Comparison of ENCODE assay signal across 17 cellular contexts in genomic region chr6:10382728-10383127, GRCh38. TPM values are rescaled to one million over a fixed set of nuclear protein-coding genes. Genes with fewer than 3 reads are reported as not detected.
DNase-seq lines count a peak whose midpoint lies in the region; ATAC-seq and TF ChIP-seq lines count a peak whose summit lies in the region.
"Had no signal": no experiment of that assay in that cellular context is flagged by ENCODE, and none has a peak within 500 bp of the region (broad histone marks: within the 10 kb centered on the region; RNA-seq: fewer than 3 reads in every experiment).

No MANE protein-coding gene starts in this region.

- peak overlapping the region in 4 of 7 donors; percentile 34 to 54 (median 36) for H3K4me3 Mint-ChIP-seq in CD8-positive, alpha-beta memory T cell
- H3K4me3 Mint-ChIP-seq in activated T-helper 1 cell treated with anti-CD3 and anti-CD28 coated beads, Interleukin-12 subunit alpha, Interleukin-12 subunit beta, Interleukin-2, Interleukin-4 antibody, amounts not matched to agents 30 ng/mL and 10 ng/mL and 1 ng/mL, durations not matched to agents 14 hours and 24 hours and 36 hours = no peak overlapping the region
- H3K4me3 Mint-ChIP-seq in naive B cell = peak overlapping the region in 5 of 8 donors; percentile 9 to 73 (median 61)
- peak overlapping the region in 1 of 2 donors; percentile 70 for H3K4me3 Mint-ChIP-seq in CD14-positive monocyte
- H3K4me3 Mint-ChIP-seq: central memory CD8-positive, alpha-beta T cell had no signal

- CTCF ChIA-PET in CD8-positive, alpha-beta memory T cell (lab: Charles Lee) = no interaction called here

- peaks cover 55% of the 10 kb centered on the region for H3K27me3 ChIP-seq in CD8-positive, alpha-beta memory T cell (ENCODE audit: insufficient read depth, low read length, poor library complexity, severe bottlenecking)

- no peaks in the 10 kb centered on the region for H3K36me3 ChIP-seq in CD8-positive, alpha-beta memory T cell (ENCODE audit: insufficient read depth, low read length)
- H3K36me3 ChIP-seq: left ventricle myocardium inferior had no signal

- intact Hi-C loops in activated T-helper 1 cell treated with anti-CD3 and anti-CD28 coated beads, Interleukin-12 subunit alpha, Interleukin-12 subunit beta, Interleukin-2, Interleukin-4 antibody, amounts not matched to agents 30 ng/mL and 10 ng/mL and 1 ng/mL, durations not matched to agents 14 hours and 24 hours and 36 hours (cut with micrococcal nuclease) = no loop called here
- intact Hi-C loops in CD14-positive monocyte (cut with micrococcal nuclease) = no loop called here

- H3K27ac ChIP-seq in CD8-positive, alpha-beta memory T cell (ENCODE audit: low read depth, low read length) = no peak overlapping the region
- H3K27ac ChIP-seq: C4-2B, HL-60, left ventricle myocardium inferior, psoas muscle had no signal

- no peak overlapping the region for H3K4me3 ChIP-seq in CD8-positive, alpha-beta memory T cell (ENCODE audit: low read length)

- H3K9me3 Mint-ChIP-seq in CD8-positive, alpha-beta memory T cell = peaks cover 0 to 39% (median 37%) of the 10 kb centered on the region in 5 donors
- H3K9me3 Mint-ChIP-seq in activated T-helper 1 cell treated with anti-CD3 and anti-CD28 coated beads, Interleukin-12 subunit alpha, Interleukin-12 subunit beta, Interleukin-2, Interleukin-4 antibody, amounts not matched to agents 30 ng/mL and 10 ng/mL and 1 ng/mL, durations not matched to agents 14 hours and 24 hours and 36 hours = peaks cover 4% of the 10 kb centered on the region
- H3K9me3 Mint-ChIP-seq in naive B cell (peaks cover 0 to 39% (median 20%) of the 10 kb centered on the region in 7 donors), CD14-positive monocyte (peaks cover 2 to 55% (median 39%) of the 10 kb centered on the region in 7 donors)

- TF ChIP-seq CTCF in CD14-positive monocyte (IDR thresholded peaks at IDR 0.05) = no peak

- peaks cover 80 to 82% of the 10 kb centered on the region in 2 donors for H3K27me3 Mint-ChIP-seq in CD8-positive, alpha-beta memory T cell
- H3K27me3 Mint-ChIP-seq in activated T-helper 1 cell treated with anti-CD3 and anti-CD28 coated beads, Interleukin-12 subunit alpha, Interleukin-12 subunit beta, Interleukin-2, Interleukin-4 antibody, amounts not matched to agents 30 ng/mL and 10 ng/mL and 1 ng/mL, durations not matched to agents 14 hours and 24 hours and 36 hours (ENCODE audit: insufficient read depth) = peaks cover 57% of the 10 kb centered on the region
- peaks cover 68 to 87% (median 76%) of the 10 kb centered on the region in 3 donors for H3K27me3 Mint-ChIP-seq in naive B cell
- peaks cover 84 to 91% (median 85%) of the 10 kb centered on the region in 3 donors for H3K27me3 Mint-ChIP-seq in CD14-positive monocyte (ENCODE audit: low read depth in 3 of 3)

- H3K36me3 Mint-ChIP-seq in CD8-positive, alpha-beta memory T cell = peaks cover 0 to 3% (median 0%) of the 10 kb centered on the region in 3 donors
- peaks cover 3% of the 10 kb centered on the region for H3K36me3 Mint-ChIP-seq in activated T-helper 1 cell treated with anti-CD3 and anti-CD28 coated beads, Interleukin-12 subunit alpha, Interleukin-12 subunit beta, Interleukin-2, Interleukin-4 antibody, amounts not matched to agents 30 ng/mL and 10 ng/mL and 1 ng/mL, durations not matched to agents 14 hours and 24 hours and 36 hours (ENCODE audit: low read depth)
- H3K36me3 Mint-ChIP-seq in naive B cell (peaks cover 8 to 14% of the 10 kb centered on the region in 2 donors), CD14-positive monocyte (peaks cover 0 to 6% of the 10 kb centered on the region in 2 donors)

- DNase-seq in NCI-H526 (lab: John Stamatoyannopoulos, UW) (peak; percentile 35 to 54), NCI-H526 treated with DMSO at 0.1 percent for 48 hours (lab: John Stamatoyannopoulos, UW) (no peak), naive B cell (no peak), NK-92 (lab: John Stamatoyannopoulos, UW; ENCODE audit: unreplicated experiment) (no peak), CD14-positive monocyte (ENCODE audit: low spot score) (no peak)
- DNase-seq in CD8-positive, alpha-beta memory T cell = no peak
- DNase-seq in activated T-helper 1 cell treated with anti-CD3 and anti-CD28 coated beads, Interleukin-12 subunit alpha, Interleukin-12 subunit beta, Interleukin-2, Interleukin-4 antibody, amounts not matched to agents 30 ng/mL and 10 ng/mL and 1 ng/mL, durations not matched to agents 14 hours and 24 hours and 36 hours (ENCODE audit: low spot score) = no peak
- DNase-seq: activated CD4-positive, alpha-beta T cell treated with anti-CD3 and anti-CD28 coated beads for 1 hour; activated T-cell treated with anti-CD3 and anti-CD28 coated beads for 4 hours; effector memory CD8-positive, alpha-beta T cell; left ventricle myocardium inferior; stimulated activated naive CD8-positive, alpha-beta T cell treated with anti-CD3 and anti-CD28 coated beads, Interleukin-15, Interleukin-2, amounts not matched to agents 100 U/mL and 50 U/mL, for 24 hours had no signal

- no peaks in the 10 kb centered on the region for H3K9me3 ChIP-seq in CD8-positive, alpha-beta memory T cell (ENCODE audit: low read length)
- H3K9me3 ChIP-seq: left ventricle myocardium inferior, psoas muscle had no signal

- no peaks in the 10 kb centered on the region for H3K4me1 ChIP-seq in CD8-positive, alpha-beta memory T cell (ENCODE audit: insufficient read depth, low read length)
- H3K4me1 ChIP-seq: psoas muscle had no signal

- H3K27ac Mint-ChIP-seq in CD8-positive, alpha-beta memory T cell = peak overlapping the region in 1 of 8 donors; percentile 12
- H3K27ac Mint-ChIP-seq in activated T-helper 1 cell treated with anti-CD3 and anti-CD28 coated beads, Interleukin-12 subunit alpha, Interleukin-12 subunit beta, Interleukin-2, Interleukin-4 antibody, amounts not matched to agents 30 ng/mL and 10 ng/mL and 1 ng/mL, durations not matched to agents 14 hours and 24 hours and 36 hours = peak overlapping the region; percentile 53
- H3K27ac Mint-ChIP-seq in naive B cell (peak overlapping the region in 4 of 6 donors; percentile 63 to 91 (median 78)), CD14-positive monocyte (no peak overlapping the region)
- H3K27ac Mint-ChIP-seq: effector memory CD8-positive, alpha-beta T cell had no signal

- POLR2A ChIA-PET in CD8-positive, alpha-beta memory T cell (lab: Charles Lee) = no interaction called here

- ATAC-seq in naive B cell (ENCODE audit: low read depth in 2 of 2) (no peak), GM19455 (IDR thresholded peaks at IDR 0.05; ENCODE audit: unreplicated experiment) (no peak)
- ATAC-seq: effector memory CD8-positive, alpha-beta T cell; stimulated activated naive CD8-positive, alpha-beta T cell treated with anti-CD3 and anti-CD28 coated beads, Interleukin-15, Interleukin-2, amounts not matched to agents 100 U/mL and 50 U/mL, for 24 hours had no signal

- H3K4me1 Mint-ChIP-seq in CD8-positive, alpha-beta memory T cell = peaks cover 8 to 16% (median 13%) of the 10 kb centered on the region in 3 donors
- peaks cover 7% of the 10 kb centered on the region for H3K4me1 Mint-ChIP-seq in activated T-helper 1 cell treated with anti-CD3 and anti-CD28 coated beads, Interleukin-12 subunit alpha, Interleukin-12 subunit beta, Interleukin-2, Interleukin-4 antibody, amounts not matched to agents 30 ng/mL and 10 ng/mL and 1 ng/mL, durations not matched to agents 14 hours and 24 hours and 36 hours (ENCODE audit: low read depth)
- peaks cover 5 to 12% (median 8%) of the 10 kb centered on the region in 3 donors for H3K4me1 Mint-ChIP-seq in naive B cell
- peaks cover 14% of the 10 kb centered on the region for H3K4me1 Mint-ChIP-seq in CD14-positive monocyte

RNA-seq across cellular contexts. Expression of gene TFAP2A, which starts 32.1 kb away (rescaled TPM):
- not detected for total RNA-seq in CD8-positive, alpha-beta memory T cell
- not detected for polyA plus RNA-seq in CD8-positive, alpha-beta memory T cell
- total RNA-seq in activated T-helper 1 cell treated with anti-CD3 and anti-CD28 coated beads, Interleukin-12 subunit alpha, Interleukin-12 subunit beta, Interleukin-2, Interleukin-4 antibody, amounts not matched to agents 30 ng/mL and 10 ng/mL and 1 ng/mL, durations not matched to agents 14 hours and 24 hours and 36 hours = not detected in 2 replicates
- polyA plus RNA-seq in naive B cell (ENCODE audit: low read depth in 6 of 6) (not detected), CD14-positive monocyte (not detected)

Comparison
In these comparisons a context has a peak if more than half of its experiments do, and no peak if none do; other contexts are left out.
1. DNase-seq: peak in NCI-H526 (2 of 2); none in NCI-H526 treated with DMSO at 0.1 percent for 48 hours (single experiment), CD8-positive, alpha-beta memory T cell (0 of 5), activated T-helper 1 cell treated with anti-CD3 and anti-CD28 coated beads, Interleukin-12 subunit alpha, Interleukin-12 subunit beta, Interleukin-2, Interleukin-4 antibody, amounts not matched to agents 30 ng/mL and 10 ng/mL and 1 ng/mL, durations not matched to agents 14 hours and 24 hours and 36 hours (single experiment), naive B cell (single experiment), NK-92 (single experiment) and CD14-positive monocyte (single experiment).
2. H3K27ac Mint-ChIP-seq: peak in activated T-helper 1 cell treated with anti-CD3 and anti-CD28 coated beads, Interleukin-12 subunit alpha, Interleukin-12 subunit beta, Interleukin-2, Interleukin-4 antibody, amounts not matched to agents 30 ng/mL and 10 ng/mL and 1 ng/mL, durations not matched to agents 14 hours and 24 hours and 36 hours (single experiment) and naive B cell (4 of 6); none in CD14-positive monocyte (0 of 7).